In genomic region chr7:26356266-26356665, GRCh38 we compare ENCODE assay signal across 1 cellular context.
TF ChIP-seq lines count a peak whose summit lies in the region.

No MANE protein-coding gene starts in this region.

TF ChIP-seq in HepG2, 621 proteins besides CTCF, POLR2A, EP300 and RAD21 (continued from another document):
- TF ChIP-seq ZBTB33 (CRISPR knock-in tag; IDR thresholded peaks at IDR 0.05) = peak; percentile 86
- no peak for TF ChIP-seq MAZ (IDR thresholded peaks at IDR 0.05; ENCODE audit: borderline replicate concordance, low read depth, low read length)
- TF ChIP-seq MAZ (CRISPR knock-in tag; IDR thresholded peaks at IDR 0.05; ENCODE audit: low read depth) = no peak
- no peak for TF ChIP-seq ZNF605 (CRISPR knock-in tag; IDR thresholded peaks at IDR 0.05)
